Comparison of ENCODE assay signal across 16 cellular contexts in genomic region chr3:111669926-111670630, GRCh38. TPM values are rescaled to one million over a fixed set of nuclear protein-coding genes. Genes with fewer than 3 reads are reported as not detected.
DNase-seq lines count a peak whose midpoint lies in the region; ATAC-seq, FAIRE-seq and TF ChIP-seq lines count a peak whose summit lies in the region.
"Had no signal": no experiment of that assay in that cellular context is flagged by ENCODE, and none has a peak within 500 bp of the region (broad histone marks: within the 10 kb centered on the region; RNA-seq: fewer than 3 reads in every experiment).

No MANE protein-coding gene starts in this region.

- H2BK120ac ChIP-seq in neuronal stem cell (ENCODE audit: low read depth, low read length): no peak overlapping the region

- FAIRE-seq in GM12892 (lab: Jason Lieb, UNC) (peak; percentile 33), GM19239 (lab: Jason Lieb, UNC) (no peak)

- no peak overlapping the region for H3K23ac ChIP-seq in neuronal stem cell (ENCODE audit: low read depth, low read length, poor library complexity)

- H3K9ac ChIP-seq in neuronal stem cell (ENCODE audit: low read depth, low read length, poor library complexity): no peak overlapping the region

- H3K27ac ChIP-seq in SJSA1: peak overlapping the region; percentile 74
- no peak overlapping the region for H3K27ac ChIP-seq in neuronal stem cell (replicated peaks; ENCODE audit: low read length)
- peak overlapping the region in 1 of 2 donors; percentile 0 for H3K27ac ChIP-seq in tibial artery
- H3K27ac ChIP-seq: coronary artery, prostate gland had no signal

- no peak overlapping the region for H3K18ac ChIP-seq in neuronal stem cell (ENCODE audit: low read length)

- no peak for TF ChIP-seq CTCF in tibial artery (IDR thresholded peaks at IDR 0.05)

- WGBS in neuronal stem cell (ENCODE audit: extremely low coverage in 2 of 2, insufficient read length in 2 of 2, insufficient replicate concordance in 1 of 2), 2 donors: no CpG with 5 or more reads among the region's 7 CpGs

- intact Hi-C loops in tibial artery (cut with DNase I; ENCODE audit: low total_unique reads): loop anchor here (5.0 kb wide), 1 partner anchor 342 kb away; no protein-coding TSS in a partner anchor

- no peak overlapping the region for H3K14ac ChIP-seq in neuronal stem cell (ENCODE audit: low read length)

- no peak overlapping the region for H2BK15ac ChIP-seq in neuronal stem cell (ENCODE audit: low read length)

- H2BK12ac ChIP-seq in neuronal stem cell (ENCODE audit: low read length): no peak overlapping the region

- H3K4me1 ChIP-seq in SJSA1 (replicated peaks) (peaks cover 62% of the 10 kb centered on the region), neuronal stem cell (ENCODE audit: control insufficient read depth in 2 of 2, insufficient read depth in 1 of 2, low read depth in 1 of 2, low read length in 2 of 2) (peaks cover 0 to 4% of the 10 kb centered on the region in 2 donors), tibial artery (peaks cover 0 to 5% (median 2%) of the 10 kb centered on the region in 4 donors)
- H3K4me1 ChIP-seq: prostate gland had no signal

- peak overlapping the region; percentile 15 for H2AFZ ChIP-seq in neuronal stem cell (ENCODE audit: low read length)

- no peak overlapping the region for H4K8ac ChIP-seq in neuronal stem cell (ENCODE audit: low read depth, low read length)

- no peak overlapping the region for H2AK5ac ChIP-seq in neuronal stem cell (ENCODE audit: low read depth, low read length)

- ATAC-seq in GM18519 (IDR thresholded peaks at IDR 0.05; ENCODE audit: low FRiP score, unreplicated experiment): no peak

- H3K4me3 ChIP-seq in SJSA1: no peak overlapping the region
- H3K4me3 ChIP-seq in neuronal stem cell (ENCODE audit: low read length in 2 of 2): no peak overlapping the region
- no peak overlapping the region for H3K4me3 ChIP-seq in tibial artery
- H3K4me3 ChIP-seq: coronary artery, prostate gland had no signal

- no peaks in the 10 kb centered on the region for H3K79me1 ChIP-seq in neuronal stem cell (ENCODE audit: low read depth, low read length)

- H3K9me3 ChIP-seq in SJSA1 (replicated peaks): no peaks in the 10 kb centered on the region
- no peaks in the 10 kb centered on the region for H3K9me3 ChIP-seq in neuronal stem cell (replicated peaks in 1 of 2; ENCODE audit: control insufficient read depth in 2 of 2, insufficient read depth in 1 of 2, low read depth in 1 of 2, low read length in 2 of 2)
- H3K9me3 ChIP-seq in tibial artery: no peaks in the 10 kb centered on the region
- H3K9me3 ChIP-seq: Caco-2, prostate gland had no signal

- DNase-seq in GM12892 (ENCODE audit: insufficient read length) (no peak), SJSA1 (ENCODE audit: low read depth in 1 of 2, low spot score in 2 of 2) (peak in 1 of 2 experiments; percentile 68), dedifferentiated amniotic fluid mesenchymal stem cell (ENCODE audit: extremely low spot score) (peak; percentile 59), neuronal stem cell (ENCODE audit: low spot score) (no peak), GM19239 (ENCODE audit: insufficient read length, low spot score) (no peak), tibial artery (no peak), NCI-H2081 treated with DMSO at 0.1 percent for 48 hours (lab: John Stamatoyannopoulos, UW) (no peak)
- DNase-seq: Caco-2; glutamatergic neuron; NCI-H1105; NCI-H524 treated with DMSO at 0.1 percent for 48 hours; SIG-M5; stimulated activated CD4-positive, alpha-beta T cell treated with anti-CD3 and anti-CD28 coated beads, Interleukin-4, amount 100 ng/mL, for 1 hour had no signal

- H4K91ac ChIP-seq in neuronal stem cell (ENCODE audit: low read depth, low read length, poor library complexity): no peak overlapping the region

- H3K36me3 ChIP-seq in SJSA1: no peaks in the 10 kb centered on the region
- H3K36me3 ChIP-seq in neuronal stem cell (replicated peaks in 1 of 2; ENCODE audit: control insufficient read depth in 2 of 2, insufficient read depth in 2 of 2, low read length in 2 of 2): no peaks in the 10 kb centered on the region
- no peaks in the 10 kb centered on the region for H3K36me3 ChIP-seq in tibial artery
- H3K36me3 ChIP-seq: prostate gland had no signal

- H3K27me3 ChIP-seq in SJSA1 (replicated peaks): no peaks in the 10 kb centered on the region
- H3K27me3 ChIP-seq in neuronal stem cell (ENCODE audit: control insufficient read depth in 3 of 3, insufficient read depth in 3 of 3, low read depth in 1 of 3, low read length in 3 of 3): peaks cover 0 to 5% (median 4%) of the 10 kb centered on the region in 3 experiments
- no peaks in the 10 kb centered on the region for H3K27me3 ChIP-seq in tibial artery

- H3K4ac ChIP-seq in neuronal stem cell (ENCODE audit: low read length): no peak overlapping the region

- no peak overlapping the region for H2BK5ac ChIP-seq in neuronal stem cell (ENCODE audit: low read length)

- TF ChIP-seq POLR2A in GM12892 (IDR thresholded peaks at IDR 0.05; ENCODE audit: low read depth, low read length): no peak

- H3K4me2 ChIP-seq in neuronal stem cell (ENCODE audit: insufficient read depth, low read length, poor library complexity, severe bottlenecking): no peak overlapping the region

RNA-seq across cellular contexts. Expression of gene PLCXD2, which starts 4.4 kb away (rescaled TPM):
- polyA plus RNA-seq in GM12892 (2012; ENCODE audit: missing spikeins): 0.87 TPM
- total RNA-seq in SJSA1 (2014; rRNA removed; shearing (Covaris generic)): 0.32 TPM in 1 of 2 replicates, not detected in the other
- polyA plus RNA-seq in neuronal stem cell (2013, experiment 1 of 2): 2.3 TPM
- polyA plus RNA-seq in neuronal stem cell (2013, experiment 2 of 2): 2.4 TPM
